7 cellular contexts compared by ENCODE assay signal in the genomic region with DNA sequence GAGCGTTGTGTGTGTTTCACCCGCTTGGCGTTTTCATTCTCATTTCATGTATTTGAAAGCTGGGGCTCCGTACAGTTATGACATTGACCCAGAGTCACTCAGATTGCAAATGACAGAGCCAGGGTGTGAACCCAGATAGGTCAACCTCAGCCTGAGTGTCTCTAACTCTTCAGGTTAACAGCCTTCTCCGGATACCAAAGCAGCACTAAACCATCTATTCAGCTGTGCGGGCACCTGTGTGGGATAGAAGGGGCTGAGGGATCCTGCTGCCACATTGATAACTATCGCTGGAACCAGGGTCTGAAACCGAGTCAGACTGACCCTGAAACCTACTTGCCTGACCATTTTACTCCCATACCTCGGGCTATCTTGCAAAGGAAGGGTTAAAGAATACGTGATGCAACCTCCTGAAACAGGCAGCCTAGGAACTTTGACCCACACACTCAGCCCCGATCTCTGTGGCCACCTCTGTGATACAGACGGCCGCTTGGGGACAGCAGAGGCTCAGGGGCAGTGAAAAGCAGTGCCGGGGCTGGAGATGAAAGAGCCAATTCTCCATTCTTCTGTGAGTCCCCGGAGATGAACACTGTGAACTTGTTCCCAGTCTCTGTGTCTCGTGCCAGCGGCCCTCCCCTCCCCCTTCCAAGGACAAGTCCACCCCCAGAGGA.
DNase-seq lines count a peak whose midpoint lies in the region; ATAC-seq and TF ChIP-seq lines count a peak whose summit lies in the region.

No MANE protein-coding gene starts in this region.

- no peak overlapping the region for H3K27ac ChIP-seq in GM23338 (ENCODE audit: low read depth)
- H3K27ac ChIP-seq in OCI-LY1 (ENCODE audit: low read depth, low read length, poor library complexity, severe bottlenecking), result no peak overlapping the region

- H3F3A ChIP-seq in GM23338 (replicated peaks; ENCODE audit: low read depth) (no peaks in the 10 kb centered on the region), OCI-LY1 (ENCODE audit: insufficient read depth, low read length) (no peaks in the 10 kb centered on the region)

- H3K4me2 ChIP-seq in GM23338 (no peak overlapping the region), OCI-LY1 (ENCODE audit: low read length) (no peak overlapping the region)

- peak; percentile 96 for ATAC-seq in GM23338
- ATAC-seq in activated CD4-positive, CD25-positive, alpha-beta regulatory T cell treated with anti-CD3 and anti-CD28 coated beads, Interleukin-2, amount 50 U/mL, for 24 hours, result no peak

- H3K36me3 ChIP-seq in GM23338 (ENCODE audit: insufficient read depth) (no peaks in the 10 kb centered on the region), OCI-LY1 (ENCODE audit: insufficient read depth, low read length) (no peaks in the 10 kb centered on the region)

- H3K4me3 ChIP-seq in GM23338 (no peak overlapping the region), OCI-LY1 (ENCODE audit: low read depth, low read length, poor library complexity, severe bottlenecking) (no peak overlapping the region), epithelial cell of esophagus (ENCODE audit: low read length) (no peak overlapping the region)

- H3K4me1 ChIP-seq in GM23338 (ENCODE audit: insufficient read depth), result peaks cover 9% of the 10 kb centered on the region
- H3K4me1 ChIP-seq in OCI-LY1 (ENCODE audit: insufficient read depth, low read length, severe bottlenecking), result no peaks in the 10 kb centered on the region

- no peak overlapping the region for H3K4me3 Mint-ChIP-seq in GM23338

- H3K9me3 Mint-ChIP-seq in GM23338, result no peaks in the 10 kb centered on the region

- no peaks in the 10 kb centered on the region for H4K20me1 ChIP-seq in GM23338 (replicated peaks; ENCODE audit: insufficient read depth)
- no peaks in the 10 kb centered on the region for H4K20me1 ChIP-seq in OCI-LY1 (ENCODE audit: insufficient read depth, low read length)

- H3K9me2 ChIP-seq in GM23338 (ENCODE audit: insufficient read depth) (no peaks in the 10 kb centered on the region), OCI-LY1 (ENCODE audit: low read depth, low read length) (no peaks in the 10 kb centered on the region)

- peaks cover 5% of the 10 kb centered on the region for H3K27me3 Mint-ChIP-seq in GM23338 (ENCODE audit: insufficient read depth, low read depth, poor library complexity)

- peak; percentile 76 to 98 for TF ChIP-seq CTCF in GM23338 (conservative IDR thresholded peaks at IDR 0.05; ENCODE audit: low read depth in 2 of 2)
- peak; percentile 24; the same call in 1 of the 2 replicates for TF ChIP-seq CTCF in OCI-LY1 (IDR thresholded peaks at IDR 0.05; ENCODE audit: low read length)
- peak; percentile 76 for TF ChIP-seq CTCF in epithelial cell of esophagus (IDR thresholded peaks at IDR 0.05; ENCODE audit: insufficient read depth, low read depth, low read length, missing control alignments)

- H2AFZ ChIP-seq in GM23338 (peak overlapping the region; percentile 72; the same call in 1 of the 2 replicates), OCI-LY1 (ENCODE audit: low read length) (no peak overlapping the region)

- H3K27ac Mint-ChIP-seq in GM23338, result peak overlapping the region; percentile 76; the same call in 1 of the 2 replicates

- no peak overlapping the region for H3K9ac ChIP-seq in OCI-LY1 (ENCODE audit: low read length)

- H3K27me3 ChIP-seq in GM23338 (ENCODE audit: insufficient read depth), result no peaks in the 10 kb centered on the region
- no peaks in the 10 kb centered on the region for H3K27me3 ChIP-seq in OCI-LY1 (ENCODE audit: insufficient read depth, low read length)

- no peaks in the 10 kb centered on the region for H3K9me3 ChIP-seq in OCI-LY1 (ENCODE audit: low read length)

- DNase-seq in GM23338 (ENCODE audit: low spot score) (peak; percentile 86), epithelial cell of esophagus (ENCODE audit: low read depth) (peak; percentile 51), midbrain (lab: John Stamatoyannopoulos, UW) (peak; percentile 94), germinal center (ENCODE audit: low spot score) (no peak), Kasumi-1 (lab: John Stamatoyannopoulos, UW) (no peak)

- peaks cover 35% of the 10 kb centered on the region for H3K4me1 Mint-ChIP-seq in GM23338

- H3K79me2 ChIP-seq in GM23338 (replicated peaks; ENCODE audit: insufficient read depth) (no peaks in the 10 kb centered on the region), OCI-LY1 (ENCODE audit: insufficient read depth, low read length) (no peaks in the 10 kb centered on the region)

- no peaks in the 10 kb centered on the region for H3K36me3 Mint-ChIP-seq in GM23338 (ENCODE audit: low read depth)

TF ChIP-seq in GM23338, 12 proteins besides CTCF, POLR2A, EP300 and RAD21 (continues in another document):
- TF ChIP-seq EZH2phosphoT487 (IDR thresholded peaks at IDR 0.05; ENCODE audit: unreplicated experiment) (no peak), ZNF331 (CRISPR knock-in tag; IDR thresholded peaks at IDR 0.05; ENCODE audit: low read depth) (no peak), POLR2AphosphoS5 (IDR thresholded peaks at IDR 0.05; ENCODE audit: low read depth) (no peak), CREB1 (CRISPR knock-in tag; IDR thresholded peaks at IDR 0.05; ENCODE audit: low read depth) (no peak), ZNF114 (CRISPR knock-in tag; IDR thresholded peaks at IDR 0.05) (no peak)
- TF ChIP-seq, protein P1, sequence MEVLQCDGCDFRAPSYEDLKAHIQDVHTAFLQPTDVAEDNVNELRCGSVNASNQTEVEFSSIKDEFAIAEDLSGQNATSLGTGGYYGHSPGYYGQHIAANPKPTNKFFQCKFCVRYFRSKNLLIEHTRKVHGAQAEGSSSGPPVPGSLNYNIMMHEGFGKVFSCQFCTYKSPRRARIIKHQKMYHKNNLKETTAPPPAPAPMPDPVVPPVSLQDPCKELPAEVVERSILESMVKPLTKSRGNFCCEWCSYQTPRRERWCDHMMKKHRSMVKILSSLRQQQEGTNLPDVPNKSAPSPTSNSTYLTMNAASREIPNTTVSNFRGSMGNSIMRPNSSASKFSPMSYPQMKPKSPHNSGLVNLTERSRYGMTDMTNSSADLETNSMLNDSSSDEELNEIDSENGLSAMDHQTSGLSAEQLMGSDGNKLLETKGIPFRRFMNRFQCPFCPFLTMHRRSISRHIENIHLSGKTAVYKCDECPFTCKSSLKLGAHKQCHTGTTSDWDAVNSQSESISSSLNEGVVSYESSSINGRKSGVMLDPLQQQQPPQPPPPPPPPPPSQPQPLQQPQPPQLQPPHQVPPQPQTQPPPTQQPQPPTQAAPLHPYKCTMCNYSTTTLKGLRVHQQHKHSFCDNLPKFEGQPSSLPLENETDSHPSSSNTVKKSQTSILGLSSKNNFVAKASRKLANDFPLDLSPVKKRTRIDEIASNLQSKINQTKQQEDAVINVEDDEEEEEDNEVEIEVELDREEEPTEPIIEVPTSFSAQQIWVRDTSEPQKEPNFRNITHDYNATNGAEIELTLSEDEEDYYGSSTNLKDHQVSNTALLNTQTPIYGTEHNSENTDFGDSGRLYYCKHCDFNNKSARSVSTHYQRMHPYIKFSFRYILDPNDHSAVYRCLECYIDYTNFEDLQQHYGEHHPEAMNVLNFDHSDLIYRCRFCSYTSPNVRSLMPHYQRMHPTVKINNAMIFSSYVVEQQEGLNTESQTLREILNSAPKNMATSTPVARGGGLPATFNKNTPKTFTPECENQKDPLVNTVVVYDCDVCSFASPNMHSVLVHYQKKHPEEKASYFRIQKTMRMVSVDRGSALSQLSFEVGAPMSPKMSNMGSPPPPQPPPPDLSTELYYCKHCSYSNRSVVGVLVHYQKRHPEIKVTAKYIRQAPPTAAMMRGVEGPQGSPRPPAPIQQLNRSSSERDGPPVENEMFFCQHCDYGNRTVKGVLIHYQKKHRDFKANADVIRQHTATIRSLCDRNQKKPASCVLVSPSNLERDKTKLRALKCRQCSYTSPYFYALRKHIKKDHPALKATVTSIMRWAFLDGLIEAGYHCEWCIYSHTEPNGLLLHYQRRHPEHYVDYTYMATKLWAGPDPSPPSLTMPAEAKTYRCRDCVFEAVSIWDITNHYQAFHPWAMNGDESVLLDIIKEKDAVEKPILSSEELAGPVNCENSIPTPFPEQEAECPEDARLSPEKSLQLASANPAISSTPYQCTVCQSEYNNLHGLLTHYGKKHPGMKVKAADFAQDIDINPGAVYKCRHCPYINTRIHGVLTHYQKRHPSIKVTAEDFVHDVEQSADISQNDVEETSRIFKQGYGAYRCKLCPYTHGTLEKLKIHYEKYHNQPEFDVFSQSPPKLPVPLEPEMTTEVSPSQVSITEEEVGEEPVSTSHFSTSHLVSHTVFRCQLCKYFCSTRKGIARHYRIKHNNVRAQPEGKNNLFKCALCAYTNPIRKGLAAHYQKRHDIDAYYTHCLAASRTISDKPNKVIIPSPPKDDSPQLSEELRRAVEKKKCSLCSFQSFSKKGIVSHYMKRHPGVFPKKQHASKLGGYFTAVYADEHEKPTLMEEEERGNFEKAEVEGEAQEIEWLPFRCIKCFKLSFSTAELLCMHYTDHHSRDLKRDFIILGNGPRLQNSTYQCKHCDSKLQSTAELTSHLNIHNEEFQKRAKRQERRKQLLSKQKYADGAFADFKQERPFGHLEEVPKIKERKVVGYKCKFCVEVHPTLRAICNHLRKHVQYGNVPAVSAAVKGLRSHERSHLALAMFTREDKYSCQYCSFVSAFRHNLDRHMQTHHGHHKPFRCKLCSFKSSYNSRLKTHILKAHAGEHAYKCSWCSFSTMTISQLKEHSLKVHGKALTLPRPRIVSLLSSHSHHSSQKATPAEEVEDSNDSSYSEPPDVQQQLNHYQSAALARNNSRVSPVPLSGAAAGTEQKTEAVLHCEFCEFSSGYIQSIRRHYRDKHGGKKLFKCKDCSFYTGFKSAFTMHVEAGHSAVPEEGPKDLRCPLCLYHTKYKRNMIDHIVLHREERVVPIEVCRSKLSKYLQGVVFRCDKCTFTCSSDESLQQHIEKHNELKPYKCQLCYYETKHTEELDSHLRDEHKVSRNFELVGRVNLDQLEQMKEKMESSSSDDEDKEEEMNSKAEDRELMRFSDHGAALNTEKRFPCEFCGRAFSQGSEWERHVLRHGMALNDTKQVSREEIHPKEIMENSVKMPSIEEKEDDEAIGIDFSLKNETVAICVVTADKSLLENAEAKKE (CRISPR knock-in tag; IDR thresholded peaks at IDR 0.05), result no peak; the same call in 1 of the 2 replicates
- TF ChIP-seq, protein P2, sequence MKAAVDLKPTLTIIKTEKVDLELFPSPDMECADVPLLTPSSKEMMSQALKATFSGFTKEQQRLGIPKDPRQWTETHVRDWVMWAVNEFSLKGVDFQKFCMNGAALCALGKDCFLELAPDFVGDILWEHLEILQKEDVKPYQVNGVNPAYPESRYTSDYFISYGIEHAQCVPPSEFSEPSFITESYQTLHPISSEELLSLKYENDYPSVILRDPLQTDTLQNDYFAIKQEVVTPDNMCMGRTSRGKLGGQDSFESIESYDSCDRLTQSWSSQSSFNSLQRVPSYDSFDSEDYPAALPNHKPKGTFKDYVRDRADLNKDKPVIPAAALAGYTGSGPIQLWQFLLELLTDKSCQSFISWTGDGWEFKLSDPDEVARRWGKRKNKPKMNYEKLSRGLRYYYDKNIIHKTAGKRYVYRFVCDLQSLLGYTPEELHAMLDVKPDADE (IDR thresholded peaks at IDR 0.05), result no peak

Comparison
In these comparisons a context has a peak if more than half of its experiments do, and no peak if none do; other contexts are left out.
1. DNase-seq: peak in GM23338 (single experiment), epithelial cell of esophagus (single experiment) and midbrain (single experiment); none in germinal center (single experiment) and Kasumi-1 (0 of 2).
2. CTCF ChIP-seq: peak in every context shown above with its lines; median percentile 87 in GM23338; 76 in epithelial cell of esophagus; 24 in OCI-LY1.